Comparison of ENCODE assay signal across 30 cellular contexts in the genomic region with DNA sequence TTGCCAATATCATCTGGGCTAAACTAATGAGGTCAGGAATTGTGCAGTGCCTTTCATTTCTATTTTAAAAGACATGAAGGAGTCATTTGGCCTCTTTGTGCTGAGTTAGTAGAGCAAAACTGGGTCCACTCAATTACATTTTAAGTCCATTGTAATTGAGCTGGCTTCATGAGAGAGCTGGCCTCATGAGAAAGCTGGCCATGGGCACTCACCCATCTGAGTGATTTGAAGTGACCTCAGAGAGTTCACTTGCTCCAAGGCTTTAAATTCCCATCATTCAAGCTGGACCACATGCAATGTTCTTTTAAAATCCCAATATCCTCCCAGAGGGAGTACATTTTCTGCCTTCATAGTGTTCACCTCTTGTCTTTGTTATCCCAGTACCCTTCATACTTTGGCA.
"Had no signal": no experiment of that assay in that cellular context is flagged by ENCODE, and none has a peak within 500 bp of the region (broad histone marks: within the 10 kb centered on the region; RNA-seq: fewer than 3 reads in every experiment).

No MANE protein-coding gene starts in this region.

- H3K36me3 ChIP-seq: adrenal gland, breast epithelium, cardiac muscle cell, colonic mucosa, esophagus squamous epithelium, gastroesophageal sphincter had no signal

- DNase-seq: activated CD4-positive, alpha-beta memory T cell treated with anti-CD3 and anti-CD28 coated beads for 36 hours; activated CD4-positive, alpha-beta T cell treated with anti-CD3 and anti-CD28 coated beads for 36 hours; activated CD4-positive, alpha-beta T cell treated with anti-CD3 and anti-CD28 coated beads, Interleukin-2, amount 10 ng/mL, durations not matched to agents 24 days and 14 days; activated CD4-positive, CD25-positive, alpha-beta regulatory T cell; activated CD4-positive, CD25-positive, alpha-beta regulatory T cell treated with anti-CD3 and anti-CD28 coated beads, Interleukin-2, amount 50 U/mL, for 72 hours; activated CD8-positive, alpha-beta memory T cell treated with anti-CD3 and anti-CD28 coated beads, Interleukin-2, amount 10 ng/mL, durations not matched to agents 7 days and 5 days; activated CD8-positive, alpha-beta memory T cell treated with anti-CD3 and anti-CD28 coated beads, Interleukin-2, amount 50 U/mL, for 4 hours; activated CD8-positive, alpha-beta T cell treated with anti-CD3 and anti-CD28 coated beads, Interleukin-2, amount 10 ng/mL, durations not matched to agents 7 days and 5 days; activated effector memory CD4-positive, alpha-beta T cell treated with anti-CD3 and anti-CD28 coated beads, Interleukin-2, amount 50 U/mL, for 16 hours; activated naive CD4-positive, alpha-beta T cell treated with anti-CD3 and anti-CD28 coated beads for 36 hours; activated naive CD8-positive, alpha-beta T cell treated with anti-CD3 and anti-CD28 coated beads for 36 hours; activated naive CD8-positive, alpha-beta T cell treated with anti-CD3 and anti-CD28 coated beads, Interleukin-2, amount 50 U/mL, for 24 hours; activated T-cell treated with anti-CD3 and anti-CD28 coated beads, Interleukin-2, amount 50 U/mL, for 1 hour; activated T-cell treated with anti-CD3 and anti-CD28 coated beads, Interleukin-2, amount 50 U/mL, for 48 hours; adrenal gland; amygdala; aorta; central memory CD4-positive, alpha-beta T cell; cerebellar nuclear complex; colonic mucosa; effector CD8-positive, alpha-beta T cell; esophagus squamous epithelium; foreskin melanocyte; SW 1271; T-cell; T-helper 9 cell had no signal

- H3K4me1 ChIP-seq: adrenal gland, breast epithelium, colonic mucosa, gastroesophageal sphincter had no signal

- H3K27ac ChIP-seq: adrenal gland, breast epithelium, cardiac muscle cell, colonic mucosa, epithelial cell of prostate, esophagus squamous epithelium, gastroesophageal sphincter had no signal

- H3K27me3 ChIP-seq: adrenal gland, breast epithelium, cardiac muscle cell, colonic mucosa, esophagus squamous epithelium, gastroesophageal sphincter had no signal

- H3K4me3 ChIP-seq: adrenal gland, breast epithelium, cardiac muscle cell, colonic mucosa, esophagus squamous epithelium, gastroesophageal sphincter had no signal

- H3K9me3 ChIP-seq: adrenal gland, breast epithelium, colonic mucosa, esophagus squamous epithelium, gastroesophageal sphincter had no signal
